Comparison of ENCODE assay signal across 1 cellular context in the genomic region with DNA sequence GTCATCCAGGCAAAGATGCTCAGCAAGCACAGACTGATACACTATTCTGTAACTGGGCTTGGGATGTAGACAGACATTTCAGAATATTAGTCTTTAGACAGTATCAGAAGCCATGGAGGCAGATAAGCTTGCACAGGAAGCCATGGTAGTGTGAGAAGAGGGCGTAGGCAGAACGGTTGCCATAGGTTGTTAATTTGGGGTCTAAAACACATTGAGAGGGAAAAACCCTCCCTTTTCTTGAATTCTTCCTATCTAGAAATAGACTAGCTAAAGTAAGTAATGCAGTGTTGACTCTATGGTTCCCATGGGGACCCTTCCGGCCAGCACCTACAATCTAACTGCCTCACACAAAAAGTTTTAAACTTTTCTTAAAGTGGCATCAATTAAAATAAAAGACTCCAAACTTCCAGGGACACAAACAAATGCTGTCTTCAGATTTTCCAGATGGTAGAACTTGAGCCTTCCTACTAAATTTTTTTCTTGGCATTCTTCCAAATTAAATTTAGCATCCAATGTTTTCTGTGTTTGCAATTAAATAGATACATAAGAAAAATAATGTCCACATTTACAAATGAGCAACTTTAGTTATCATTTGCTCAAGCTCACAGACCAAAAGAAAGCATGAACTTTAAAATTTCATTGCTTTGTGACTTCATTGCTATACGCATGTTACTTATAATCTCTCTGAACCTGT.
TF ChIP-seq lines count a peak whose summit lies in the region.

No MANE protein-coding gene starts in this region.

TF ChIP-seq in GM12878, 131 proteins besides CTCF, POLR2A, EP300 and RAD21:
- no peak for TF ChIP-seq SIX5 (IDR thresholded peaks at IDR 0.05; ENCODE audit: low read depth, low read length, severe bottlenecking)
- no peak for TF ChIP-seq POLR2AphosphoS5 (IDR thresholded peaks at IDR 0.05; ENCODE audit: low read length)
- no peak for TF ChIP-seq CREM (IDR thresholded peaks at IDR 0.05; ENCODE audit: low read depth)
- no peak for TF ChIP-seq IKZF1 (conservative IDR thresholded peaks at IDR 0.05)
- peak; percentile 46; the same call in 1 of the 2 replicates for TF ChIP-seq ATF2 (IDR thresholded peaks at IDR 0.05; ENCODE audit: low read length)
- no peak for TF ChIP-seq ATF3 (IDR thresholded peaks at IDR 0.05; ENCODE audit: borderline replicate concordance, extremely low read depth, low read depth, low read length)
- TF ChIP-seq NFXL1 (IDR thresholded peaks at IDR 0.05; ENCODE audit: borderline replicate concordance) = no peak
- TF ChIP-seq JUNB (IDR thresholded peaks at IDR 0.05) = no peak
- TF ChIP-seq CHD4 (IDR thresholded peaks at IDR 0.05) = no peak
- peak; percentile 59; the same call in 1 of the 2 replicates for TF ChIP-seq YY1 (IDR thresholded peaks at IDR 0.05; ENCODE audit: low read depth, low read length)
- no peak for TF ChIP-seq WRNIP1 (IDR thresholded peaks at IDR 0.05; ENCODE audit: borderline replicate concordance, low read depth, low read length)
- TF ChIP-seq ZSCAN29 (IDR thresholded peaks at IDR 0.05) = no peak
- TF ChIP-seq MYC (IDR thresholded peaks at IDR 0.05; ENCODE audit: insufficient read depth, insufficient read length, insufficient replicate concordance, low read length, severe bottlenecking) = no peak
- TF ChIP-seq TBL1XR1 (IDR thresholded peaks at IDR 0.05; ENCODE audit: low read depth, low read length) = 0 out of 2 replicates have a peak, but pooled peaks have one; percentile 36
- TF ChIP-seq, protein P1, sequence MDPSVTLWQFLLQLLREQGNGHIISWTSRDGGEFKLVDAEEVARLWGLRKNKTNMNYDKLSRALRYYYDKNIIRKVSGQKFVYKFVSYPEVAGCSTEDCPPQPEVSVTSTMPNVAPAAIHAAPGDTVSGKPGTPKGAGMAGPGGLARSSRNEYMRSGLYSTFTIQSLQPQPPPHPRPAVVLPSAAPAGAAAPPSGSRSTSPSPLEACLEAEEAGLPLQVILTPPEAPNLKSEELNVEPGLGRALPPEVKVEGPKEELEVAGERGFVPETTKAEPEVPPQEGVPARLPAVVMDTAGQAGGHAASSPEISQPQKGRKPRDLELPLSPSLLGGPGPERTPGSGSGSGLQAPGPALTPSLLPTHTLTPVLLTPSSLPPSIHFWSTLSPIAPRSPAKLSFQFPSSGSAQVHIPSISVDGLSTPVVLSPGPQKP (IDR thresholded peaks at IDR 0.05; ENCODE audit: low read depth, low read length) = peak; percentile 52
- TF ChIP-seq GABPA (IDR thresholded peaks at IDR 0.05; ENCODE audit: low read depth) = no peak
- no peak for TF ChIP-seq TARDBP (IDR thresholded peaks at IDR 0.05; ENCODE audit: borderline replicate concordance)
- 0 out of 2 replicates have a peak, but pooled peaks have one; percentile 46 for TF ChIP-seq MTA3 (IDR thresholded peaks at IDR 0.05; ENCODE audit: borderline replicate concordance, low read length)
- no peak for TF ChIP-seq ETV6 (conservative IDR thresholded peaks at IDR 0.05 in 1 of 2, IDR thresholded peaks at IDR 0.05 in 1 of 2; ENCODE audit: borderline replicate concordance in 1 of 2, low read depth in 1 of 2)
- TF ChIP-seq RUNX3 (IDR thresholded peaks at IDR 0.05; ENCODE audit: low read length) = peak; percentile 31; the same call in 1 of the 2 replicates
- TF ChIP-seq CUX1 (IDR thresholded peaks at IDR 0.05; ENCODE audit: insufficient replicate concordance, low read depth, low read length) = no peak
- no peak for TF ChIP-seq HCFC1 (IDR thresholded peaks at IDR 0.05; ENCODE audit: low read length)
- no peak for TF ChIP-seq PAX8 (IDR thresholded peaks at IDR 0.05)
- TF ChIP-seq NFIC (IDR thresholded peaks at IDR 0.05; ENCODE audit: low read depth, low read length) = peak; percentile 56
- peak; percentile 50 for TF ChIP-seq MEF2B (IDR thresholded peaks at IDR 0.05; ENCODE audit: partially characterized antibody, poor library complexity, severe bottlenecking)
- TF ChIP-seq STAT1 (conservative IDR thresholded peaks at IDR 0.05) = no peak
- TF ChIP-seq ZBTB33 (IDR thresholded peaks at IDR 0.05) = no peak
- peak; percentile 70 for TF ChIP-seq FOXM1 (IDR thresholded peaks at IDR 0.05; ENCODE audit: low read depth, low read length)
- TF ChIP-seq FOS (IDR thresholded peaks at IDR 0.05; ENCODE audit: borderline replicate concordance, extremely low read depth, insufficient read length) = no peak
- no peak for TF ChIP-seq BRCA1 (IDR thresholded peaks at IDR 0.05; ENCODE audit: low read depth, low read length)
- no peak for TF ChIP-seq TCF7 (IDR thresholded peaks at IDR 0.05; ENCODE audit: borderline replicate concordance)
- TF ChIP-seq NR2F1 (conservative IDR thresholded peaks at IDR 0.05) = no peak
- no peak for TF ChIP-seq CHD1 (IDR thresholded peaks at IDR 0.05; ENCODE audit: low read depth, low read length)
- no peak for TF ChIP-seq IRF4 (IDR thresholded peaks at IDR 0.05; ENCODE audit: low read depth, low read length)
- TF ChIP-seq SMARCA5 (IDR thresholded peaks at IDR 0.05) = no peak
- no peak for TF ChIP-seq JUND (IDR thresholded peaks at IDR 0.05; ENCODE audit: low read depth, low read length)
- 0 out of 2 replicates have a peak, but pooled peaks have one; percentile 47 for TF ChIP-seq MEF2A (IDR thresholded peaks at IDR 0.05; ENCODE audit: insufficient read depth, low read depth, low read length)
- peak; percentile 77; the same call in 1 of the 2 replicates for TF ChIP-seq BMI1 (IDR thresholded peaks at IDR 0.05; ENCODE audit: borderline replicate concordance)
- TF ChIP-seq SP1 (IDR thresholded peaks at IDR 0.05; ENCODE audit: low read depth, low read length) = no peak
